9 cellular contexts compared by ENCODE assay signal in genomic region chr1:47725000-47725731, GRCh38.
DNase-seq lines count a peak whose midpoint lies in the region; ATAC-seq, FAIRE-seq and TF ChIP-seq lines count a peak whose summit lies in the region.
"Had no signal": no experiment of that assay in that cellular context is flagged by ENCODE, and none has a peak within 500 bp of the region (broad histone marks: within the 10 kb centered on the region; RNA-seq: fewer than 3 reads in every experiment).

No MANE protein-coding gene starts in this region.

- CTCF ChIA-PET in MCF 10A (lab: Yijun Ruan, JAX) = interaction anchor here (0.6 to 29.6 kb wide), 33 partner anchors 9 to 546 kb away, joined by 3 to 696 read pairs (median 5); partner anchors contain the start of genes FOXD2 and PDZK1IP1

- no peak overlapping the region for H2AFZ ChIP-seq in astrocyte (ENCODE audit: low read depth, low read length)

- no peaks in the 10 kb centered on the region for H3K9me3 ChIP-seq in astrocyte (ENCODE audit: insufficient read depth, low read depth, low read length)
- H3K9me3 ChIP-seq in upper lobe of right lung = no peaks in the 10 kb centered on the region

- no peak for TF ChIP-seq CTCF in MCF 10A (IDR thresholded peaks at IDR 0.05; ENCODE audit: unreplicated experiment)
- TF ChIP-seq CTCF in astrocyte (IDR thresholded peaks at IDR 0.05; ENCODE audit: insufficient read depth, low read depth, low read length) = no peak
- peak; percentile 13 for TF ChIP-seq CTCF in upper lobe of right lung (IDR thresholded peaks at IDR 0.05)

- H3K27ac ChIP-seq in astrocyte (ENCODE audit: low read depth, low read length) = no peak overlapping the region
- H3K27ac ChIP-seq in upper lobe of right lung = no peak overlapping the region

- peaks cover 9% of the 10 kb centered on the region for H3K4me1 Mint-ChIP-seq in MCF 10A (ENCODE audit: insufficient read depth, unreplicated experiment)
- H3K4me1 Mint-ChIP-seq in astrocyte (ENCODE audit: low read depth, unreplicated experiment) = peaks cover 15% of the 10 kb centered on the region

- peak; percentile 47 to 51 for DNase-seq in T47D (ENCODE audit: low read depth in 1 of 2, low spot score in 1 of 2)
- no peak for DNase-seq in MCF 10A (ENCODE audit: unreplicated experiment)
- no peak for DNase-seq in astrocyte (ENCODE audit: low read depth)
- peak; percentile 73 for DNase-seq in islet precursor cell
- DNase-seq in upper lobe of right lung = no peak
- DNase-seq in GM19240 (ENCODE audit: insufficient read length, low spot score) = no peak
- DNase-seq: activated B cell treated with CpG ODN at 0.5 μM for 24 hours had no signal

- no peak overlapping the region for H3K9ac ChIP-seq in astrocyte (ENCODE audit: low read length)

- no peaks in the 10 kb centered on the region for H4K20me1 ChIP-seq in astrocyte (ENCODE audit: insufficient read depth, low read length)

- in situ Hi-C loops in T47D (cut with HindIII; ENCODE audit: low pct_unique_long_range_greater_than_20kb, low sequenced_read_pairs) = no loop called here

- H3K36me3 ChIP-seq in astrocyte (ENCODE audit: insufficient read depth, low read length) (no peaks in the 10 kb centered on the region), upper lobe of right lung (no peaks in the 10 kb centered on the region)

- ATAC-seq in upper lobe of right lung (peak; percentile 3), GM18520 (IDR thresholded peaks at IDR 0.05; ENCODE audit: unreplicated experiment) (no peak)
- ATAC-seq in activated CD4-positive, CD25-positive, alpha-beta regulatory T cell treated with anti-CD3 and anti-CD28 coated beads, Interleukin-2, amount 50 U/mL, for 24 hours = no peak

- H3K79me2 ChIP-seq in astrocyte (ENCODE audit: insufficient read depth, low read length) = no peaks in the 10 kb centered on the region

- H3K27me3 ChIP-seq in astrocyte (ENCODE audit: insufficient read depth, low read length) (peaks cover 45% of the 10 kb centered on the region), upper lobe of right lung (peaks cover 30% of the 10 kb centered on the region)

- peak overlapping the region; percentile 30 for H3K4me2 ChIP-seq in astrocyte (ENCODE audit: low read length)

- no peak for FAIRE-seq in astrocyte (lab: Jason Lieb, UNC)

- H3K4me3 ChIP-seq in astrocyte (ENCODE audit: insufficient read depth, low read depth, low read length) = no peak overlapping the region
- no peak overlapping the region for H3K4me3 ChIP-seq in upper lobe of right lung

- intact Hi-C loops in MCF 10A (cut with micrococcal nuclease) = loop anchor here (5.0 kb wide), 1 partner anchor 548 kb away; no protein-coding TSS in a partner anchor
- intact Hi-C loops in upper lobe of right lung (cut with DNase I) = no loop called here

- H3K27ac Mint-ChIP-seq in MCF 10A (ENCODE audit: low read depth, unreplicated experiment) = no peak overlapping the region
- no peak overlapping the region for H3K27ac Mint-ChIP-seq in astrocyte (ENCODE audit: unreplicated experiment)
- H3K27ac Mint-ChIP-seq: activated B cell treated with CpG ODN at 0.5 μM for 24 hours had no signal

- H3K4me1 ChIP-seq in astrocyte (ENCODE audit: insufficient read depth, low read length) = no peaks in the 10 kb centered on the region
- peaks cover 11% of the 10 kb centered on the region for H3K4me1 ChIP-seq in upper lobe of right lung

- H3K4me3 Mint-ChIP-seq in MCF 10A (ENCODE audit: unreplicated experiment) (no peak overlapping the region), astrocyte (ENCODE audit: unreplicated experiment) (peak overlapping the region; percentile 18)

- BruUV-seq in MCF 10A (replicated peaks; lab: Mats Ljungman, UMichigan) = no TSS peak

- no peaks in the 10 kb centered on the region for H3K36me3 Mint-ChIP-seq in MCF 10A (ENCODE audit: insufficient read depth, unreplicated experiment)
- H3K36me3 Mint-ChIP-seq in astrocyte (ENCODE audit: low read depth, unreplicated experiment) = peaks cover 3% of the 10 kb centered on the region

- H3K27me3 Mint-ChIP-seq in MCF 10A (ENCODE audit: insufficient read depth, unreplicated experiment) (no peaks in the 10 kb centered on the region), astrocyte (ENCODE audit: low read depth, unreplicated experiment) (peaks cover 68% of the 10 kb centered on the region)

- POLR2A ChIA-PET in MCF 10A (lab: Yijun Ruan, JAX) = interaction anchor here (1.2 to 2.5 kb wide), 4 partner anchors 9 to 330 kb away, joined by 4 to 13 read pairs (median 8); partner anchors contain the start of gene FOXD2

- no peaks in the 10 kb centered on the region for H3K9me3 Mint-ChIP-seq in MCF 10A (ENCODE audit: unreplicated experiment)
- peaks cover 5% of the 10 kb centered on the region for H3K9me3 Mint-ChIP-seq in astrocyte (ENCODE audit: unreplicated experiment)
- H3K9me3 Mint-ChIP-seq: activated B cell treated with CpG ODN at 0.5 μM for 24 hours had no signal

Comparison
In these comparisons a context has a peak if more than half of its experiments do, and no peak if none do; other contexts are left out.
1. DNase-seq: peak in T47D (2 of 2) and islet precursor cell (single experiment); none in MCF 10A (single experiment), astrocyte (single experiment), upper lobe of right lung (single experiment) and GM19240 (single experiment).